Comparison of ENCODE assay signal across 16 cellular contexts in the genomic region with DNA sequence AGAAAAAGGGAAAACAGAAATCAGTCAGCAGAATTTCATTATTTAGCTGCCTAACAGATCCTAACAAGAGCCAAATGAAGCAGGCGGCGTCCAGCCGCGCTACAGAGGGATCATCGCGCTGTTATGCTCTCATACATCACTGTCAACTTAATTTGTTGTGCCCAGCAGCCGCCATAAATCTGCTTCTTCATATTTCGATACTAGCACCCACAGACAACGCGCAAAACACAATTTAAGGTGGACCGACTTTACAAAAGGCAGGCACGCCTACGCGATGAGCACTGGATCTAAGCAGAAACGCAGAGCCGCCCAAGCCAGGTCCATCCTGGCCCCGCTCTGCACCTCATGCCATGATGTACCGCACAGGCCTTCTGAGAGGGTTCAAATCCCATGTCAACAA.
DNase-seq lines count a peak whose midpoint lies in the region; ATAC-seq and TF ChIP-seq lines count a peak whose summit lies in the region.
"Had no signal": no experiment of that assay in that cellular context is flagged by ENCODE, and none has a peak within 500 bp of the region (broad histone marks: within the 10 kb centered on the region; RNA-seq: fewer than 3 reads in every experiment).

No MANE protein-coding gene starts in this region.

- no peak for ATAC-seq in GM19035 (IDR thresholded peaks at IDR 0.05; ENCODE audit: unreplicated experiment)

- peaks cover 19% of the 10 kb centered on the region for H3F3A ChIP-seq in smooth muscle cell (ENCODE audit: low read depth)

- DNase-seq in SK-N-DZ (ENCODE audit: low spot score) (peak; percentile 8), islet precursor cell (peak; percentile 37), smooth muscle cell (lab: John Stamatoyannopoulos, UW; ENCODE audit: unreplicated experiment) (no peak), occipital lobe (lab: John Stamatoyannopoulos, UW) (no peak)
- no peak for DNase-seq in activated naive CD4-positive, alpha-beta T cell treated with anti-CD3 and anti-CD28 coated beads, Interleukin-2, amount 50 U/mL, for 16 hours
- DNase-seq: ACHN; Calu3; CD4-positive, alpha-beta T cell; DMS79 treated with DMSO at 0.1 percent for 48 hours; NCI-H1694; NCI-H2107; NCI-H748 treated with DMSO at 0.1 percent for 48 hours; Peyer's patch; SIG-M5 had no signal

- H3K4me1 ChIP-seq in HUES48 (ENCODE audit: control insufficient read depth, insufficient read depth, low read length) (peaks cover 66% of the 10 kb centered on the region), smooth muscle cell (ENCODE audit: low read depth) (peaks cover 27% of the 10 kb centered on the region)

- no peaks in the 10 kb centered on the region for H3K27me3 ChIP-seq in HUES48 (ENCODE audit: control insufficient read depth, insufficient read depth, low read length)
- no peaks in the 10 kb centered on the region for H3K27me3 ChIP-seq in smooth muscle cell (ENCODE audit: low read depth)
- H3K27me3 ChIP-seq: Peyer's patch had no signal

- 85% methylated on average over 18 of the region's 18 CpGs for WGBS in smooth muscle cell (ENCODE audit: low lambda C conversion rate)

- no peak overlapping the region for H2AFZ ChIP-seq in smooth muscle cell (ENCODE audit: low read depth)

- H3K4me3 ChIP-seq in HUES48 (ENCODE audit: low read depth, low read length) (peak overlapping the region; percentile 1; the same call in 1 of the 2 replicates), smooth muscle cell (no peak overlapping the region)
- H3K4me3 ChIP-seq: Peyer's patch had no signal

- H4K20me1 ChIP-seq in smooth muscle cell (ENCODE audit: low read depth) = no peaks in the 10 kb centered on the region

- H3K9me3 ChIP-seq in HUES48 (ENCODE audit: control insufficient read depth, insufficient read depth, low read length) (no peaks in the 10 kb centered on the region), smooth muscle cell (replicated peaks; ENCODE audit: low read depth) (no peaks in the 10 kb centered on the region)
- H3K9me3 ChIP-seq: Peyer's patch had no signal

- peak overlapping the region; percentile 80 for H3K27ac ChIP-seq in HUES48 (ENCODE audit: low read depth, low read length)
- peak overlapping the region; percentile 97 for H3K27ac ChIP-seq in smooth muscle cell (ENCODE audit: low read depth)
- H3K27ac ChIP-seq: Peyer's patch had no signal

- H3K9ac ChIP-seq in HUES48 (ENCODE audit: low read depth, low read length) (no peak overlapping the region; the same call in 1 of the 2 replicates), smooth muscle cell (ENCODE audit: low read depth) (peak overlapping the region; percentile 81)

- no peak for TF ChIP-seq CTCF in smooth muscle cell (IDR thresholded peaks at IDR 0.05; ENCODE audit: borderline replicate concordance, insufficient read depth, poor library complexity, severe bottlenecking)

- peak overlapping the region; percentile 78 for H3K4me2 ChIP-seq in smooth muscle cell

- H3K36me3 ChIP-seq in HUES48 (ENCODE audit: control insufficient read depth, insufficient read depth, low read length) (no peaks in the 10 kb centered on the region), smooth muscle cell (ENCODE audit: low read depth) (no peaks in the 10 kb centered on the region)

- H3K79me2 ChIP-seq in smooth muscle cell (ENCODE audit: low read depth) = peaks cover 29% of the 10 kb centered on the region

Comparison
In these comparisons a context has a peak if more than half of its experiments do, and no peak if none do; other contexts are left out.
1. DNase-seq: peak in SK-N-DZ (single experiment) and islet precursor cell (single experiment); none in smooth muscle cell (single experiment), activated naive CD4-positive, alpha-beta T cell treated with anti-CD3 and anti-CD28 coated beads, Interleukin-2, amount 50 U/mL, for 16 hours (single experiment) and occipital lobe (single experiment).